1 cellular context compared by ENCODE assay signal in genomic region chr16:66212426-66212825, GRCh38.
TF ChIP-seq lines count a peak whose summit lies in the region.

No MANE protein-coding gene starts in this region.

TF ChIP-seq in SK-N-SH, 30 proteins besides CTCF, POLR2A, EP300 and RAD21 (continued from another document):
- TF ChIP-seq, protein P1, sequence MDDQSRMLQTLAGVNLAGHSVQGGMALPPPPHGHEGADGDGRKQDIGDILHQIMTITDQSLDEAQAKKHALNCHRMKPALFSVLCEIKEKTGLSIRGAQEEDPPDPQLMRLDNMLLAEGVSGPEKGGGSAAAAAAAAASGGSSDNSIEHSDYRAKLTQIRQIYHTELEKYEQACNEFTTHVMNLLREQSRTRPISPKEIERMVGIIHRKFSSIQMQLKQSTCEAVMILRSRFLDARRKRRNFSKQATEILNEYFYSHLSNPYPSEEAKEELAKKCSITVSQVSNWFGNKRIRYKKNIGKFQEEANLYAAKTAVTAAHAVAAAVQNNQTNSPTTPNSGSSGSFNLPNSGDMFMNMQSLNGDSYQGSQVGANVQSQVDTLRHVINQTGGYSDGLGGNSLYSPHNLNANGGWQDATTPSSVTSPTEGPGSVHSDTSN (IDR thresholded peaks at IDR 0.05) = no peak
- TF ChIP-seq EZH2phosphoT487 (IDR thresholded peaks at IDR 0.05; ENCODE audit: borderline replicate concordance, low read depth) = no peak
